8 cellular contexts compared by ENCODE assay signal in genomic region chr3:16467368-16467767, GRCh38. TPM values are rescaled to one million over a fixed set of nuclear protein-coding genes. Genes with fewer than 3 reads are reported as not detected.
DNase-seq lines count a peak whose midpoint lies in the region; ATAC-seq and TF ChIP-seq lines count a peak whose summit lies in the region.

No MANE protein-coding gene starts in this region.

- in situ Hi-C loops in transverse colon (cut with MboI; ENCODE audit: low pct_ligation_motif_present in 1 of 4, low pct_unique_long_range_greater_than_20kb in 1 of 4, low sequenced_read_pairs in 3 of 4) = no loop called here

- H3K4me1 Mint-ChIP-seq in natural killer cell = peaks cover 67 to 71% of the 10 kb centered on the region in 2 donors

- no peak overlapping the region for H3K27ac ChIP-seq in mesendoderm (ENCODE audit: low read depth, low read length)
- no peak overlapping the region for H3K27ac ChIP-seq in transverse colon

- H4K8ac ChIP-seq in mesendoderm (ENCODE audit: low read depth, low read length) = no peak overlapping the region

- no peak overlapping the region for H4K5ac ChIP-seq in mesendoderm (ENCODE audit: low read length)

- no peak overlapping the region for H3K23ac ChIP-seq in mesendoderm (ENCODE audit: low read length)

- H3K4me2 ChIP-seq in mesendoderm (ENCODE audit: low read length) = no peak overlapping the region

- H3K27ac Mint-ChIP-seq in natural killer cell = peak overlapping the region; percentile 62 to 80

- no peak for TF ChIP-seq CTCF in natural killer cell (IDR thresholded peaks at IDR 0.05)
- TF ChIP-seq CTCF in transverse colon (IDR thresholded peaks at IDR 0.05) = no peak

- no peaks in the 10 kb centered on the region for H3K79me1 ChIP-seq in mesendoderm (ENCODE audit: low read length)

- no peak overlapping the region for H3K9ac ChIP-seq in mesendoderm (ENCODE audit: low read length)

- no peaks in the 10 kb centered on the region for H3K27me3 Mint-ChIP-seq in natural killer cell (ENCODE audit: low read depth in 2 of 2)

- H3K56ac ChIP-seq in mesendoderm (ENCODE audit: low read length) = no peak overlapping the region

- TF ChIP-seq EP300 in transverse colon (IDR thresholded peaks at IDR 0.05; ENCODE audit: low read depth) = no peak

- peaks cover 0 to 5% of the 10 kb centered on the region in 2 donors for H3K9me3 ChIP-seq in transverse colon

- no peak overlapping the region for H2BK120ac ChIP-seq in mesendoderm (ENCODE audit: low read depth, low read length)

- no peaks in the 10 kb centered on the region for H3K36me3 ChIP-seq in mesendoderm (ENCODE audit: control insufficient read depth, insufficient read depth, low read length)
- H3K36me3 ChIP-seq in transverse colon = no peaks in the 10 kb centered on the region

- WGBS in mesendoderm (ENCODE audit: extremely low coverage, insufficient coverage, low lambda C conversion rate) = no CpG with 5 or more reads among the region's 9 CpGs
- 72 to 80% methylated on average over 8 of the region's 9 CpGs for WGBS in transverse colon (ENCODE audit: low coverage in 1 of 2), 2 donors

- no peak overlapping the region for H2BK15ac ChIP-seq in mesendoderm (replicated peaks; ENCODE audit: low read depth)

- H2AK5ac ChIP-seq in mesendoderm (ENCODE audit: low read length) = no peak overlapping the region

- no peak overlapping the region for H3K18ac ChIP-seq in mesendoderm (ENCODE audit: low read length)

- peak; percentile 85 for ATAC-seq in GM18498 (IDR thresholded peaks at IDR 0.05; ENCODE audit: unreplicated experiment)
- ATAC-seq in HG02571 (IDR thresholded peaks at IDR 0.05; ENCODE audit: unreplicated experiment) = peak; percentile 73
- ATAC-seq in activated CD4-positive, CD25-positive, alpha-beta regulatory T cell treated with anti-CD3 and anti-CD28 coated beads, Interleukin-2, amount 50 U/mL, for 24 hours = peak; percentile 58 to 73
- ATAC-seq in natural killer cell = peak; percentile 70 to 86 (median 75)

- H3K4me1 ChIP-seq in mesendoderm (ENCODE audit: control insufficient read depth, low read depth, low read length) (peaks cover 2% of the 10 kb centered on the region), transverse colon (no peaks in the 10 kb centered on the region)

- TF ChIP-seq POLR2A in transverse colon (IDR thresholded peaks at IDR 0.05) = no peak

- intact Hi-C loops in natural killer cell (cut with micrococcal nuclease) = no loop called here
- intact Hi-C loops in transverse colon (cut with DNase I; ENCODE audit: low total_unique reads) = no loop called here

- no peak overlapping the region for H3K4ac ChIP-seq in mesendoderm (ENCODE audit: low read depth, low read length)

- no peaks in the 10 kb centered on the region for H3K79me2 ChIP-seq in mesendoderm (ENCODE audit: control insufficient read depth, insufficient read depth, low read length)

- H2BK5ac ChIP-seq in mesendoderm (ENCODE audit: low read length) = no peak overlapping the region

- H3K27me3 ChIP-seq in mesendoderm (ENCODE audit: insufficient read depth, low read length, poor library complexity) (no peaks in the 10 kb centered on the region), transverse colon (no peaks in the 10 kb centered on the region)

- H3K9me3 Mint-ChIP-seq in natural killer cell = peaks cover 0 to 4% of the 10 kb centered on the region in 2 donors

- H3K4me3 ChIP-seq in mesendoderm (ENCODE audit: low read length) (no peak overlapping the region), transverse colon (no peak overlapping the region)

- DNase-seq in natural killer cell (peak; percentile 32), mesendoderm (no peak), NCI-H2081 (lab: John Stamatoyannopoulos, UW) (no peak), transverse colon (no peak), DMS53 treated with DMSO at 0.1 percent for 48 hours (lab: John Stamatoyannopoulos, UW; ENCODE audit: unreplicated experiment) (no peak)

- H3K36me3 Mint-ChIP-seq in natural killer cell = peaks cover 17% of the 10 kb centered on the region

- H3K4me3 Mint-ChIP-seq in natural killer cell = peak overlapping the region; percentile 11

RNA-seq across cellular contexts. Expression of gene RFTN1, which starts 46.1 kb away (rescaled TPM):
- total RNA-seq in natural killer cell (100 to 1,000 TPM; 112 to 135 (median 115) TPM), transverse colon (10 to 100 TPM in 3 of 4 donors, 1 to 10 TPM in 1; 6.7 to 25.7 (median 15.7) TPM)
- polyA plus RNA-seq in mesendoderm (2013, experiment 1 of 2) = 6.8 TPM
- polyA plus RNA-seq in mesendoderm (2013, experiment 2 of 2) = 7.0 TPM

Comparison
In these comparisons a context has a peak if more than half of its experiments do, and no peak if none do; other contexts are left out.
1. RNA of gene RFTN1, which starts 46.1 kb away (total RNA-seq): 112 to 135 TPM in natural killer cell; 6.7 to 25.7 TPM in transverse colon; every median in the first group is over 4 times any median in the second.
2. Peak in every context shown above with its lines, with median percentiles within 50 percentile points of each other: ATAC-seq.